Comparison of ENCODE assay signal across 13 cellular contexts in the genomic region with DNA sequence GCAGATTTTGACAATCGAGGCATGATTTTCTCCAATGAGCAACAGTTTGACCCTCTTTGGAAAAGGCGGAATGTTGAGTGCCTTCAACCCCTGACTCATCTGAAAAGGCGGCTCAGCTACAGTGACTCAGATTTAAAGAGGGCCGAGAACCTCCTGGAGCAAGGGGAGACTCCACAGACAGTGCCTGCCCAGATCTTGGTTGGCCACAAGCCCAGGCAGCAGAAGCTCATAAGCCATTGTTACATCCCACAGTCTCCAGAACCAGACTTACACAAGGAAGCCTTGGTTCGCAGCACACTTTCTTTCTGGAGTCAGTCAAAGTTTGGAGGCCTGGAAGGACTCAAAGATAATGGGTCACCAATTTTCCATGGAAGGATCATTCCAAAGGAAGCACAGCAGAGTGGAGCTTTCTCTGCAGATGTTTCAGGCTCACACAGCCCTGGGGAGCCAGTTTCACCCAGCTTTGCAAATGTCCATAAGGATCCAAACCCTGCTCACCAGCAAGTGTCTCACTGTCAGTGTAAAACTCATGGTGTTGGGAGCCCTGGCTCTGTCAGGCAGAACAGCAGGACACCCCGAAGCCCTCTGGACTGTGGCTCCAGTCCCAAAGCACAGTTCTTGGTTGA. TPM values are rescaled to one million over a fixed set of nuclear protein-coding genes. Genes with fewer than 3 reads are reported as not detected.
DNase-seq lines count a peak whose midpoint lies in the region; ATAC-seq and TF ChIP-seq lines count a peak whose summit lies in the region.
"Had no signal": no experiment of that assay in that cellular context is flagged by ENCODE, and none has a peak within 500 bp of the region (broad histone marks: within the 10 kb centered on the region; RNA-seq: fewer than 3 reads in every experiment).

No MANE protein-coding gene starts in this region.

- no peaks in the 10 kb centered on the region for H3K9me3 ChIP-seq in mesenchymal stem cell (ENCODE audit: control insufficient read depth, low read length)

- peak overlapping the region in 1 of 2 experiments; percentile 91 for H3K14ac ChIP-seq in mesenchymal stem cell (ENCODE audit: low read length in 2 of 2)

- no peak overlapping the region for H4K91ac ChIP-seq in mesenchymal stem cell (ENCODE audit: low read length)

- no peak overlapping the region for H2AK5ac ChIP-seq in mesenchymal stem cell (ENCODE audit: low read length, severe bottlenecking)

- H4K8ac ChIP-seq in mesenchymal stem cell (ENCODE audit: low read length): peak overlapping the region; percentile 84

- no peak overlapping the region for H3K27ac ChIP-seq in mesenchymal stem cell (ENCODE audit: low read length, poor library complexity, severe bottlenecking)

- DNase-seq in AG08396 (ENCODE audit: low spot score) (peak; percentile 64), M059J (ENCODE audit: low read depth) (peak; percentile 95), cardiac fibroblast (ENCODE audit: low read depth in 2 of 2) (peak; percentile 95 to 97), mesenchymal stem cell (peak; percentile 86), NCI-H1105 (lab: John Stamatoyannopoulos, UW) (no peak)
- DNase-seq in activated CD4-positive, alpha-beta T cell treated with anti-CD3 and anti-CD28 coated beads, Interleukin-2, amount 50 U/mL, for 48 hours: no peak
- DNase-seq: CD4-positive, CD25-positive, alpha-beta regulatory T cell; immature natural killer cell; NCI-H146; stimulated activated CD4-positive, alpha-beta T cell treated with anti-CD3 and anti-CD28 coated beads, Interleukin-15, amount 100 ng/mL, for 24 hours had no signal

- peaks cover 6 to 11% of the 10 kb centered on the region in 2 experiments for H3K36me3 ChIP-seq in mesenchymal stem cell (ENCODE audit: control insufficient read depth in 1 of 2, insufficient read depth in 2 of 2, low read depth in 1 of 2, low read length in 2 of 2)

- H3K4me1 ChIP-seq in mesenchymal stem cell (ENCODE audit: control insufficient read depth, insufficient read depth, low read depth, low read length): peaks cover 2% of the 10 kb centered on the region

- WGBS in mesenchymal stem cell: 45% methylated on average over 6 of the region's 6 CpGs

- no peak for ATAC-seq in GM19463 (IDR thresholded peaks at IDR 0.05; ENCODE audit: unreplicated experiment)
- no peak for ATAC-seq in GM18517 (IDR thresholded peaks at IDR 0.05; ENCODE audit: unreplicated experiment)
- ATAC-seq: natural killer cell treated with Interleukin-12 subunit alpha and Interleukin-12 subunit beta and Interleukin-15 and Interleukin-18, amount 100 ng/mL, for 72 hours had no signal

- no peak overlapping the region for H3K4me3 ChIP-seq in cardiac fibroblast (replicated peaks in 1 of 2; ENCODE audit: low read depth in 2 of 2, low read length in 2 of 2)
- H3K4me3 ChIP-seq in mesenchymal stem cell (ENCODE audit: insufficient read depth in 1 of 2, low read depth in 1 of 2, low read length in 2 of 2): no peak overlapping the region

- H2BK12ac ChIP-seq in mesenchymal stem cell (ENCODE audit: low read length in 2 of 2): peak overlapping the region in 1 of 2 experiments; percentile 32

- H2BK120ac ChIP-seq in mesenchymal stem cell (ENCODE audit: low read depth, low read length): no peak overlapping the region

- peaks cover 1% of the 10 kb centered on the region for H3K79me1 ChIP-seq in mesenchymal stem cell (replicated peaks; ENCODE audit: low read length, poor library complexity, severe bottlenecking)

- H2BK15ac ChIP-seq in mesenchymal stem cell (ENCODE audit: low read depth, poor library complexity, severe bottlenecking): no peak overlapping the region

- H3K4ac ChIP-seq in mesenchymal stem cell (ENCODE audit: low read depth in 1 of 2, low read length in 2 of 2): peak overlapping the region in 1 of 2 experiments; percentile 71

- H2BK5ac ChIP-seq in mesenchymal stem cell (ENCODE audit: low read depth, low read length, poor library complexity, severe bottlenecking): no peak overlapping the region

- H3K27me3 ChIP-seq in mesenchymal stem cell (ENCODE audit: control insufficient read depth in 1 of 2, insufficient read depth in 1 of 2, low read length in 2 of 2): no peaks in the 10 kb centered on the region

- TF ChIP-seq CTCF in cardiac fibroblast (IDR thresholded peaks at IDR 0.05; ENCODE audit: low read depth, low read length): no peak

- H3K9ac ChIP-seq in mesenchymal stem cell (ENCODE audit: low read length): peak overlapping the region; percentile 30

- peak overlapping the region in 1 of 2 experiments; percentile 42 for H3K18ac ChIP-seq in mesenchymal stem cell (ENCODE audit: low read depth in 1 of 2, low read length in 2 of 2)

- no peak overlapping the region for H3K4me2 ChIP-seq in mesenchymal stem cell (ENCODE audit: low read length, poor library complexity, severe bottlenecking)

- no peak overlapping the region for H2AFZ ChIP-seq in mesenchymal stem cell (ENCODE audit: low read depth, low read length)

- H3K23ac ChIP-seq in mesenchymal stem cell (ENCODE audit: low read length in 2 of 2): peak overlapping the region in 1 of 2 experiments; percentile 40

RNA-seq across cellular contexts. Expression of gene PTPDC1, which starts 13.6 kb away (rescaled TPM):
- 2.2 and 3.9 TPM in 2 replicates for total RNA-seq in M059J (2014; rRNA removed; shearing (Covaris generic))
- polyA plus RNA-seq in mesenchymal stem cell (2013, experiment 1 of 2): 3.7 TPM
- 3.6 TPM for polyA plus RNA-seq in mesenchymal stem cell (2013, experiment 2 of 2)

Comparison
In these comparisons a context has a peak if more than half of its experiments do, and no peak if none do; other contexts are left out.
1. DNase-seq: peak in AG08396 (single experiment), M059J (single experiment), cardiac fibroblast (2 of 2) and mesenchymal stem cell (single experiment); none in activated CD4-positive, alpha-beta T cell treated with anti-CD3 and anti-CD28 coated beads, Interleukin-2, amount 50 U/mL, for 48 hours (0 of 2) and NCI-H1105 (single experiment).